ENCODE assay signal across 8 cellular contexts in the genomic region with DNA sequence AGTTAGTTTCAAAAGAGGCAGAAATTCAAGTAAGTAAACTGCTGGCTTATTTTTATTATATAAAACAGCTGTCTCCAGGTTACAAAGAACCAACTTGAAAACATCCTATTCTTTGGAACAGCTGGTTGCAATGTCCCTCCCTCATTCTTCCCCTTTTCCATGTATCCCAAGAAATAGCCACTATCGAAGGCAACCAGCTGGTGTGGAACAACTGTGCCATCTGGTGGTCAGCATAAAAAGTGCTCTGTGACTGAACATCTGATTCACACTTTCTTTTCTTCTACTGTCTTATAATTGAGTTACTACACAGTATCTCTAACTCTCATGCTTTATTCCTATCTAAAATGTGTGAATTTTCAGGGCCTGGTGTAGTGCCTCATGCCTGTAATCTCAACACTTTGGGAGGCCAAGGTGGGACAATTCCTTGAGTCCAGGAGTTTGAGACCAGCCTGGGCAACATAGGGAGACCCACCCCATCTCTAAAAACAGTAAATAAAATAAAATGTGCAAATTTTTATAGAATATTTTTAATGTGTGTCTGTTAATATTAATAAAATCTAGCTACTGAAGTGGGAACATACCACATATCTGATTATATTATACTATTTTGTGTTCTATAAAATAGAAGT. TPM values are rescaled to one million over a fixed set of nuclear protein-coding genes. Genes with fewer than 3 reads are reported as not detected.
DNase-seq lines count a peak whose midpoint lies in the region; ATAC-seq, FAIRE-seq and TF ChIP-seq lines count a peak whose summit lies in the region.

No MANE protein-coding gene starts in this region.

- H3K27me3 ChIP-seq in Karpas-422 (ENCODE audit: low read length) (no peaks in the 10 kb centered on the region), astrocyte (ENCODE audit: insufficient read depth, low read length) (no peaks in the 10 kb centered on the region), right cardiac atrium (ENCODE audit: control insufficient read depth, insufficient read depth) (no peaks in the 10 kb centered on the region), sigmoid colon (no peaks in the 10 kb centered on the region)

- no peak overlapping the region for H3K4me2 ChIP-seq in Karpas-422 (ENCODE audit: low read depth, low read length, poor library complexity, severe bottlenecking)
- H3K4me2 ChIP-seq in astrocyte (ENCODE audit: low read length) = no peak overlapping the region

- TF ChIP-seq EP300 in sigmoid colon (IDR thresholded peaks at IDR 0.05) = no peak

- H3K9me2 ChIP-seq in Karpas-422 (replicated peaks; ENCODE audit: insufficient read depth, low read length) = no peaks in the 10 kb centered on the region

- no peak overlapping the region for H3K9ac ChIP-seq in Karpas-422 (ENCODE audit: low read length)
- H3K9ac ChIP-seq in astrocyte (ENCODE audit: low read length) = no peak overlapping the region

- H3K27ac ChIP-seq in Karpas-422 (ENCODE audit: low read length) (no peak overlapping the region), astrocyte (ENCODE audit: low read depth, low read length) (no peak overlapping the region), right cardiac atrium (ENCODE audit: low read length) (no peak overlapping the region), sigmoid colon (peak overlapping the region in 1 of 4 donors; percentile 14)

- WGBS in right cardiac atrium = 0% methylated on average over 1 of the region's 1 CpG
- WGBS in sigmoid colon, 2 donors = 2 to 3% methylated on average over 1 of the region's 1 CpG

- H2AFZ ChIP-seq in Karpas-422 (ENCODE audit: low read length) = no peak overlapping the region
- H2AFZ ChIP-seq in astrocyte (ENCODE audit: low read depth, low read length) = no peak overlapping the region

- H3K79me2 ChIP-seq in Karpas-422 (ENCODE audit: low read length) (peaks cover 78% of the 10 kb centered on the region), astrocyte (ENCODE audit: insufficient read depth, low read length) (peaks cover 30% of the 10 kb centered on the region)

- ATAC-seq in right cardiac atrium = peak; percentile 74 to 79
- ATAC-seq in GM21390 (IDR thresholded peaks at IDR 0.05; ENCODE audit: unreplicated experiment) = no peak
- no peak for ATAC-seq in GM21737 (IDR thresholded peaks at IDR 0.05; ENCODE audit: unreplicated experiment)

- no peak for TF ChIP-seq POLR2A in sigmoid colon (IDR thresholded peaks at IDR 0.05)

- no peak overlapping the region for H3K4me3 Mint-ChIP-seq in astrocyte (ENCODE audit: unreplicated experiment)

- H3K27ac Mint-ChIP-seq in astrocyte (ENCODE audit: unreplicated experiment) = no peak overlapping the region

- peaks cover 9% of the 10 kb centered on the region for H3K4me1 Mint-ChIP-seq in astrocyte (ENCODE audit: low read depth, unreplicated experiment)

- H3K9me3 ChIP-seq in Karpas-422 (ENCODE audit: low read length) (no peaks in the 10 kb centered on the region), astrocyte (ENCODE audit: insufficient read depth, low read depth, low read length) (no peaks in the 10 kb centered on the region), right cardiac atrium (ENCODE audit: control insufficient read depth, low read length) (no peaks in the 10 kb centered on the region), sigmoid colon (no peaks in the 10 kb centered on the region)

- no peaks in the 10 kb centered on the region for H4K20me1 ChIP-seq in Karpas-422 (ENCODE audit: insufficient read depth, low read depth, low read length)
- H4K20me1 ChIP-seq in astrocyte (ENCODE audit: insufficient read depth, low read length) = peaks cover 39% of the 10 kb centered on the region

- peaks cover 3% of the 10 kb centered on the region for H3K36me3 Mint-ChIP-seq in astrocyte (ENCODE audit: low read depth, unreplicated experiment)

- no peak overlapping the region for H3K4me3 ChIP-seq in Karpas-422 (ENCODE audit: low read length)
- no peak overlapping the region for H3K4me3 ChIP-seq in astrocyte (ENCODE audit: insufficient read depth, low read depth, low read length)
- no peak overlapping the region for H3K4me3 ChIP-seq in right cardiac atrium (ENCODE audit: low read length)
- H3K4me3 ChIP-seq in sigmoid colon = no peak overlapping the region

- FAIRE-seq in RCC 7860 (lab: Jason Lieb, UNC) (peak; percentile 81), astrocyte (lab: Jason Lieb, UNC) (peak; percentile 62)

- DNase-seq in ELR (ENCODE audit: low read depth) (peak; percentile 73), Karpas-422 (peak; percentile 77), RCC 7860 (ENCODE audit: low spot score) (peak; percentile 58), astrocyte (ENCODE audit: low read depth) (peak; percentile 43), right cardiac atrium (peak in 2 of 3 donors; percentile 42 to 70), sigmoid colon (peak; percentile 79)

- H3K9me3 Mint-ChIP-seq in astrocyte (ENCODE audit: unreplicated experiment) = no peaks in the 10 kb centered on the region

- H3K36me3 ChIP-seq in Karpas-422 (ENCODE audit: insufficient read depth, low read length) = peaks cover 12% of the 10 kb centered on the region
- H3K36me3 ChIP-seq in astrocyte (ENCODE audit: insufficient read depth, low read length) = no peaks in the 10 kb centered on the region
- peaks cover 0 to 21% (median 5%) of the 10 kb centered on the region in 4 donors for H3K36me3 ChIP-seq in sigmoid colon

- TF ChIP-seq CTCF in astrocyte (IDR thresholded peaks at IDR 0.05; ENCODE audit: insufficient read depth, low read depth, low read length) (peak; percentile 95), sigmoid colon (IDR thresholded peaks at IDR 0.05) (peak; percentile 57 to 85 (median 82))

- H3K4me1 ChIP-seq in Karpas-422 (ENCODE audit: low read length) (peaks cover 32% of the 10 kb centered on the region), astrocyte (ENCODE audit: insufficient read depth, low read length) (no peaks in the 10 kb centered on the region), right cardiac atrium (ENCODE audit: control insufficient read depth, insufficient read depth, low read length) (peaks cover 1% of the 10 kb centered on the region), sigmoid colon (peaks cover 0 to 41% (median 18%) of the 10 kb centered on the region in 4 donors)

- intact Hi-C loops in right cardiac atrium (cut with DNase I) = no loop called here
- intact Hi-C loops in sigmoid colon (cut with DNase I) = loop anchor here (5.0 to 10.0 kb wide), 5 partner anchors 68 to 591 kb away; a partner anchor contains a TSS

- H3K27me3 Mint-ChIP-seq in astrocyte (ENCODE audit: low read depth, unreplicated experiment) = no peaks in the 10 kb centered on the region

RNA-seq across cellular contexts. Expression of a gene that starts 9.6 kb away (rescaled TPM):
- total RNA-seq in Karpas-422 (2014; rRNA removed; shearing (Covaris generic); ENCODE audit: low replicate concordance) = 11.7 and 28.2 TPM in 2 replicates
- 15.7 and 17.0 TPM in 2 replicates for total RNA-seq in astrocyte
- 10 to 100 TPM in 3 of 4 donors, 1 to 10 TPM in 1; 9.4 to 14.4 (median 13.2) TPM for total RNA-seq in right cardiac atrium
- 8.0 TPM for polyA plus RNA-seq in right cardiac atrium
- 10 to 100 TPM; 16.1 to 24.7 (median 19.3) TPM for total RNA-seq in sigmoid colon
- polyA plus RNA-seq in sigmoid colon = 10 to 100 TPM in 1 of 3 donors, 1 to 10 TPM in 2; 8.4 to 10.4 (median 10.0) TPM

Comparison
In these comparisons a context has a peak if more than half of its experiments do, and no peak if none do; other contexts are left out.
1. ATAC-seq: peak in right cardiac atrium (2 of 2); none in GM21390 (single experiment) and GM21737 (single experiment).
2. Peak in every context shown above with its lines, with median percentiles within 50 percentile points of each other: DNase-seq.